In the genomic region with DNA sequence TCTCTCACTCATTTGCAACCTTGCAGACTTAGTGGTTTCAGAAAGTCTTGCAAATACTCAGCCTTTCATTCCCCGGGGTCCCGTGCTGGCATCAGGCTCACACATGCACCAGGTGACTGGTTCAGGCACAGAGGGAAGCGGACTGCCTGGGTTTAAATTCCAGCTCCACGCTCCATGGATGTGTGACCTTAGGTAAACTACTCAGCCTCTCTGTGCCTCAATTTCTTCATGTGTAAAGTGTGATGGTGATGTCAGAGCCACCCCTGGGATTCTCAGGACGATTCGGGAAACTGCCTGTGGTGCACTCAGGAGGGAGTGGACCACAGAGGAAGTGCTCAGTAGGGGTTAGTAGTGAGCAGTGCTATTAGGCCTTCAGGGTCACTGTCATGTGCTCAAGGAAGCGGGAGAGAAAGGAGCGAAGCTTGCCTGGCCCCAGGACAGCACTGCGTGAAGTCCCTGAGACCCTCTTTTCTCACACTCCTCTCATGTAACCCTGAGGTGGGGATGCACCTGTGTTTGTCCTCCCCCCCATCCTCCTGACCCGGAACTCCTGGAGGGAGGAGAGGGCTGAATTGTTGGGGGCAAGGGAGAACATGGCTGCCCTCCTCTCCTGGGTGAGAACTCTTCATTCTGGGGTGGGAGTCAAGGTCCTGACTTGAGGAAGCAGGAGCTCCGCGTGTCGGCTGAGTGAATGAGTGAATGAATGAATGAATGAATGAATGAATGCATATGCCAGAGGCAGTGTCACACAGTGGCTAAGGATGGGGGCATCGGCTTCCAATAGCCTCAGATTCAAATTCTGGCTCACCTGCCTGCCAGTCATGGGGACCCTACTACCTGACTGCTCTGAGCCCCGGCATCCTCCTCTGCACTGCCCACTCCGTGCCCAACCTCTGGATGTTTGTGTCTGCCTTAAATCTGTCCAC, we compare ENCODE assay signal across 18 cellular contexts. TPM values are rescaled to one million over a fixed set of nuclear protein-coding genes. Genes with fewer than 3 reads are reported as not detected.
DNase-seq lines count a peak whose midpoint lies in the region; ATAC-seq and TF ChIP-seq lines count a peak whose summit lies in the region.
"Had no signal": no experiment of that assay in that cellular context is flagged by ENCODE, and none has a peak within 500 bp of the region (broad histone marks: within the 10 kb centered on the region; RNA-seq: fewer than 3 reads in every experiment).

No MANE protein-coding gene starts in this region.

- H3K79me2 ChIP-seq in hepatocyte: no peaks in the 10 kb centered on the region

- no peak overlapping the region for H3K4me3 ChIP-seq in hepatocyte
- H3K4me3 ChIP-seq in skeletal muscle tissue (ENCODE audit: low read length in 3 of 3): peak overlapping the region in 2 of 3 donors; percentile 3 to 87
- no peak overlapping the region for H3K4me3 ChIP-seq in upper lobe of right lung

- H3K36me3 ChIP-seq in hepatocyte (replicated peaks; ENCODE audit: insufficient read depth, low read depth): no peaks in the 10 kb centered on the region
- H3K36me3 ChIP-seq in skeletal muscle tissue (ENCODE audit: control insufficient read depth in 3 of 3, insufficient read depth in 3 of 3, low read length in 3 of 3): no peaks in the 10 kb centered on the region
- H3K36me3 ChIP-seq in upper lobe of right lung: no peaks in the 10 kb centered on the region
- H3K36me3 ChIP-seq: lower lobe of right lung had no signal

- H3K9me2 ChIP-seq in hepatocyte (replicated peaks; ENCODE audit: insufficient read depth): no peaks in the 10 kb centered on the region

- WGBS in hepatocyte (ENCODE audit: low lambda C conversion rate, missing lambda C conversion rate): 76% methylated on average over 16 of the region's 16 CpGs

- H3K27ac ChIP-seq in hepatocyte: no peak overlapping the region
- H3K27ac ChIP-seq in skeletal muscle tissue (ENCODE audit: low read depth, low read length): peak overlapping the region; percentile 1
- no peak overlapping the region for H3K27ac ChIP-seq in upper lobe of right lung

- DNase-seq in activated T-cell treated with anti-CD3 and anti-CD28 coated beads, Interleukin-2, amount 50 U/mL, for 72 hours: no peak
- DNase-seq in activated T-cell treated with anti-CD3 and anti-CD28 coated beads, Interleukin-2, amount 50 U/mL, for 48 hours: no peak
- DNase-seq in SK-MEL-5 (ENCODE audit: low read depth, low spot score) (peak; percentile 16), hepatocyte (ENCODE audit: low spot score) (no peak), RKO (ENCODE audit: low spot score) (no peak), upper lobe of right lung (no peak)
- DNase-seq: DMS53, lower lobe of right lung, NCI-H1105 treated with DMSO at 0.1 percent for 48 hours, NCI-H226 had no signal

- H3K9ac ChIP-seq in skeletal muscle tissue (ENCODE audit: low read depth in 1 of 3, low read length in 3 of 3): peak overlapping the region in 2 of 3 donors; percentile 57 to 91

- TF ChIP-seq CTCF in hepatocyte (IDR thresholded peaks at IDR 0.05; ENCODE audit: poor library complexity) (no peak), upper lobe of right lung (IDR thresholded peaks at IDR 0.05) (no peak)

- intact Hi-C loops in upper lobe of right lung (cut with DNase I): loop anchor here (5.0 kb wide), 1 partner anchor 167 kb away; no protein-coding TSS in a partner anchor

- no peak overlapping the region for H3K27ac Mint-ChIP-seq in activated T-cell treated with anti-CD3 and anti-CD28 coated beads, Interleukin-2, amount 50 U/mL, for 72 hours

- in situ Hi-C loops in SK-MEL-5 (cut with HindIII; ENCODE audit: low pct_unique_long_range_greater_than_20kb, low sequenced_read_pairs): loop anchor here (10.0 kb wide), 1 partner anchor 284 kb away; no protein-coding TSS in a partner anchor

- no peak overlapping the region for H2AFZ ChIP-seq in hepatocyte

- H3K9me3 ChIP-seq in hepatocyte (ENCODE audit: low read depth): no peaks in the 10 kb centered on the region
- no peaks in the 10 kb centered on the region for H3K9me3 ChIP-seq in skeletal muscle tissue (ENCODE audit: control insufficient read depth in 3 of 3, low read length in 3 of 3)
- H3K9me3 ChIP-seq in upper lobe of right lung: no peaks in the 10 kb centered on the region
- H3K9me3 ChIP-seq: lower lobe of right lung had no signal

- H3K27me3 ChIP-seq in hepatocyte: no peaks in the 10 kb centered on the region
- H3K27me3 ChIP-seq in skeletal muscle tissue (ENCODE audit: control insufficient read depth in 3 of 3, insufficient read depth in 3 of 3, low read length in 3 of 3): no peaks in the 10 kb centered on the region
- peaks cover 13% of the 10 kb centered on the region for H3K27me3 ChIP-seq in upper lobe of right lung

- H4K20me1 ChIP-seq in hepatocyte (ENCODE audit: insufficient read depth, poor library complexity, severe bottlenecking): no peaks in the 10 kb centered on the region

- peak overlapping the region; percentile 100 for H3K4me2 ChIP-seq in hepatocyte

- H3K4me1 Mint-ChIP-seq in activated T-cell treated with anti-CD3 and anti-CD28 coated beads, Interleukin-2, amount 50 U/mL, for 72 hours (ENCODE audit: low read depth): peaks cover 11% of the 10 kb centered on the region

- ATAC-seq in activated T-cell treated with anti-CD3 and anti-CD28 coated beads, Interleukin-2, amount 50 U/mL, for 72 hours (replicated peaks in 1 of 2): no peak
- ATAC-seq in HG02798 (IDR thresholded peaks at IDR 0.05; ENCODE audit: poor library complexity, unreplicated experiment) (no peak), upper lobe of right lung (no peak)

- no peaks in the 10 kb centered on the region for H3K9me3 Mint-ChIP-seq in activated T-cell treated with anti-CD3 and anti-CD28 coated beads, Interleukin-2, amount 50 U/mL, for 72 hours

- H3K4me1 ChIP-seq in hepatocyte (ENCODE audit: insufficient read depth) (peaks cover 39% of the 10 kb centered on the region), skeletal muscle tissue (ENCODE audit: control insufficient read depth in 3 of 3, insufficient read depth in 3 of 3, low read length in 3 of 3) (peaks cover 42 to 51% (median 46%) of the 10 kb centered on the region in 3 donors), upper lobe of right lung (peaks cover 11% of the 10 kb centered on the region)

- H3K4me3 Mint-ChIP-seq in activated T-cell treated with anti-CD3 and anti-CD28 coated beads, Interleukin-2, amount 50 U/mL, for 72 hours: peak overlapping the region; percentile 77 to 80

- H3K27me3 Mint-ChIP-seq in activated T-cell treated with anti-CD3 and anti-CD28 coated beads, Interleukin-2, amount 50 U/mL, for 72 hours (ENCODE audit: low read depth): peaks cover 9% of the 10 kb centered on the region

- H3K36me3 Mint-ChIP-seq in activated T-cell treated with anti-CD3 and anti-CD28 coated beads, Interleukin-2, amount 50 U/mL, for 72 hours (ENCODE audit: insufficient read depth in 2 of 2): no peaks in the 10 kb centered on the region

RNA-seq across cellular contexts. Expression of gene UPK3A, which starts 14.4 kb away (rescaled TPM):
- total RNA-seq in activated T-cell treated with anti-CD3 and anti-CD28 coated beads, Interleukin-2, amount 50 U/mL, for 72 hours: not detected
- total RNA-seq in SK-MEL-5 (2014; rRNA removed; shearing (Covaris generic)): not detected in 2 replicates
- not detected in 2 replicates for polyA plus RNA-seq in SK-MEL-5 (2015; cell fraction: cytosol; rRNA removed)
- polyA plus RNA-seq in SK-MEL-5 (2015; cell fraction: nucleus; rRNA removed): not detected in 2 replicates
- total RNA-seq in hepatocyte (14.4 and 14.9 TPM in 2 replicates), skeletal muscle tissue (not detected), upper lobe of right lung (not detected)
- 41.8 and 71.5 TPM in 2 replicates for polyA plus RNA-seq in hepatocyte
- total RNA-seq: cerebellum; esophagus mucosa; HT1080; lower lobe of right lung; osteocyte; T-helper 2 cell treated with Interferon-gamma antibody and Interleukin-4, amounts not matched to agents 100 ng/mL and 5 ng/mL, for 36 hours had no signal
- polyA plus RNA-seq: AG04450 had no signal

RNA-seq across cellular contexts. Expression of gene KIAA0930, which starts 29.7 kb away (rescaled TPM):
- total RNA-seq in activated T-cell treated with anti-CD3 and anti-CD28 coated beads, Interleukin-2, amount 50 U/mL, for 72 hours: 10 to 100 TPM; 25.3 to 26.4 TPM
- total RNA-seq in SK-MEL-5 (2014; rRNA removed; shearing (Covaris generic)): 96.0 and 102 TPM in 2 replicates
- 94.6 and 124 TPM in 2 replicates for polyA plus RNA-seq in SK-MEL-5 (2015; cell fraction: cytosol; rRNA removed)
- 54.6 and 63.3 TPM in 2 replicates for polyA plus RNA-seq in SK-MEL-5 (2015; cell fraction: nucleus; rRNA removed)
- total RNA-seq in hepatocyte (30.9 and 62.9 TPM in 2 replicates), skeletal muscle tissue (6.8 TPM), upper lobe of right lung (79.5 TPM)
- 42.0 and 43.6 TPM in 2 replicates for polyA plus RNA-seq in hepatocyte

RNA-seq across cellular contexts. Expression of gene FAM118A, which starts 39.4 kb away (rescaled TPM):
- 100 to 1,000 TPM in 1 of 2 donors, 10 to 100 TPM in 1; 50.1 to 130 TPM for total RNA-seq in activated T-cell treated with anti-CD3 and anti-CD28 coated beads, Interleukin-2, amount 50 U/mL, for 72 hours
- total RNA-seq in SK-MEL-5 (2014; rRNA removed; shearing (Covaris generic)): 18.2 and 29.2 TPM in 2 replicates
- polyA plus RNA-seq in SK-MEL-5 (2015; cell fraction: cytosol; rRNA removed): 27.6 and 29.4 TPM in 2 replicates
- polyA plus RNA-seq in SK-MEL-5 (2015; cell fraction: nucleus; rRNA removed): 156 and 203 TPM in 2 replicates
- total RNA-seq in hepatocyte: 65.7 and 94.2 TPM in 2 replicates
- 193 and 289 TPM in 2 replicates for polyA plus RNA-seq in hepatocyte
- 17.2 TPM for total RNA-seq in skeletal muscle tissue
- total RNA-seq in upper lobe of right lung: 20.6 TPM

Comparison
In these comparisons a context has a peak if more than half of its experiments do, and no peak if none do; other contexts are left out.
1. H3K4me3 ChIP-seq: peak in skeletal muscle tissue (2 of 3); none in hepatocyte (single experiment) and upper lobe of right lung (single experiment).
2. RNA of gene UPK3A, which starts 14.4 kb away (total RNA-seq): 14.4 to 14.9 TPM in hepatocyte; not detected in activated T-cell treated with anti-CD3 and anti-CD28 coated beads, Interleukin-2, amount 50 U/mL, for 72 hours, not detected in SK-MEL-5, not detected in skeletal muscle tissue (single experiment) and not detected in upper lobe of right lung (single experiment); every median in the first group is over 10 times any median in the second.